ENCODE assay signal across 19 cellular contexts in genomic region chr12:86275356-86275755, GRCh38. TPM values are rescaled to one million over a fixed set of nuclear protein-coding genes. Genes with fewer than 3 reads are reported as not detected.
"Had no signal": no experiment of that assay in that cellular context is flagged by ENCODE, and none has a peak within 500 bp of the region (broad histone marks: within the 10 kb centered on the region; RNA-seq: fewer than 3 reads in every experiment).

No MANE protein-coding gene starts in this region.

- H3K4me3 ChIP-seq: left lung, lung, pancreas, prostate gland, skin epidermis, stomach, thyroid gland, transverse colon, upper lobe of right lung had no signal

- H3K9me3 ChIP-seq: left lung, pancreas, prostate gland, stomach, testis, thyroid gland, transverse colon, upper lobe of right lung had no signal

- DNase-seq: hippocampal formation; immature natural killer cell; kidney; left colon; left lung; naive thymus-derived CD8-positive, alpha-beta T cell; nucleus accumbens; pancreas; retina; stimulated activated CD4-positive, alpha-beta T cell treated with anti-CD3 and anti-CD28 coated beads, Interleukin-4, amount 100 ng/mL, for 24 hours; stimulated activated naive CD8-positive, alpha-beta T cell treated with anti-CD3 and anti-CD28 coated beads, Interleukin-15, Interleukin-2, amounts not matched to agents 100 U/mL and 50 U/mL, for 24 hours; stomach; testis; thyroid gland; transverse colon; upper lobe of right lung had no signal

- H3K27ac ChIP-seq: left lung, pancreas, prostate gland, skin epidermis, stomach, testis, thyroid gland, transverse colon, upper lobe of right lung had no signal

- H3K36me3 ChIP-seq: left lung, pancreas, prostate gland, stomach, thyroid gland, transverse colon, upper lobe of right lung had no signal

- H3K27me3 ChIP-seq: left lung, pancreas, stomach, testis, thyroid gland, transverse colon, upper lobe of right lung had no signal

- H3K4me1 ChIP-seq: left lung, pancreas, prostate gland, stomach, testis, thyroid gland, transverse colon, upper lobe of right lung had no signal

RNA-seq across cellular contexts. Expression of gene MGAT4C, which starts 19.2 kb away (rescaled TPM):
- polyA plus RNA-seq: immature natural killer cell; naive thymus-derived CD8-positive, alpha-beta T cell had no signal
